In the genomic region with DNA sequence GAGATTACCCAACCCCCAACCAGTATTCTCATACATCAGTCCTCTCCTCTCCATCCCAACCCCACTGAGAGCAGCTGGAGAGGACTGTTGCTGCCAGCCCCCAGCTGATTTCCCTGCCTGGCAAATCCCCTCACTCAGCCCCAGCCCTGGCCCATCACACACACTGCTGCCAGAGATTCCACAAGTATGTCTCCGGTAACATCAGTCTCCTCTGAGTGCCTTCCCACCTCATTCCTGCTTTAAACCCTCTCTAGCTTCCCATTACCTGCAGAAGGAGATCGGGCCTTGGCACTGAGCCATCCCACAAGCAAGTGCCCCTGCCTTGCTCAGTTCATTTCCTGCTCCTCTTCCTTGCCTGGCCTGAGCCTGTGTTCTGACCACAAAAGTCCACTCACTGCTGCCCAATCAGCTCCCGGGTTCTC, we compare ENCODE assay signal across 10 cellular contexts. TPM values are rescaled to one million over a fixed set of nuclear protein-coding genes. Genes with fewer than 3 reads are reported as not detected.
DNase-seq lines count a peak whose midpoint lies in the region; ATAC-seq and TF ChIP-seq lines count a peak whose summit lies in the region.
"Had no signal": no experiment of that assay in that cellular context is flagged by ENCODE, and none has a peak within 500 bp of the region (broad histone marks: within the 10 kb centered on the region; RNA-seq: fewer than 3 reads in every experiment).

No MANE protein-coding gene starts in this region.

- TF ChIP-seq CTCF in BE2C (IDR thresholded peaks at IDR 0.05; ENCODE audit: low read depth, low read length), result no peak
- no peak for TF ChIP-seq CTCF in choroid plexus epithelial cell (conservative IDR thresholded peaks at IDR 0.05; ENCODE audit: low read depth, low read length)

- H3K4me1 Mint-ChIP-seq in naive B cell, result peaks cover 0 to 8% (median 6%) of the 10 kb centered on the region in 3 donors

- no peaks in the 10 kb centered on the region for H3K27me3 ChIP-seq in BE2C

- peaks cover 10% of the 10 kb centered on the region for H3K36me3 ChIP-seq in BE2C

- ATAC-seq in naive B cell (ENCODE audit: low read depth in 2 of 2) (no peak), GM21786 (IDR thresholded peaks at IDR 0.05; ENCODE audit: unreplicated experiment) (no peak)
- ATAC-seq: activated CD8-positive, alpha-beta memory T cell treated with anti-CD3 and anti-CD28 coated beads, Interleukin-2, amount 10 ng/mL, durations not matched to agents 7 days and 5 days had no signal

- H3K27me3 Mint-ChIP-seq in naive B cell, result no peaks in the 10 kb centered on the region
- H3K27me3 Mint-ChIP-seq: activated CD8-positive, alpha-beta memory T cell treated with anti-CD3 and anti-CD28 coated beads, Interleukin-2, amount 10 ng/mL, durations not matched to agents 7 days and 5 days had no signal

- peak overlapping the region in 1 of 8 donors; percentile 34 for H3K4me3 Mint-ChIP-seq in naive B cell
- H3K4me3 Mint-ChIP-seq: activated CD8-positive, alpha-beta memory T cell treated with anti-CD3 and anti-CD28 coated beads, Interleukin-2, amount 10 ng/mL, durations not matched to agents 7 days and 5 days had no signal

- peaks cover 24 to 49% of the 10 kb centered on the region in 2 donors for H3K36me3 Mint-ChIP-seq in naive B cell

- H3K9me3 ChIP-seq in BE2C, result no peaks in the 10 kb centered on the region

- DNase-seq in BE2C (peak; percentile 33), NCI-H187 treated with DMSO at 0.1 percent for 48 hours (lab: John Stamatoyannopoulos, UW) (peak; percentile 39), choroid plexus epithelial cell (ENCODE audit: low read depth) (peak; percentile 44), naive B cell (no peak), NCI-H2227 (lab: John Stamatoyannopoulos, UW; ENCODE audit: unreplicated experiment) (no peak), SHP77 treated with DMSO at 0.1 percent for 48 hours (lab: John Stamatoyannopoulos, UW) (no peak), erythroblast (lab: John Stamatoyannopoulos, UW) (no peak)
- DNase-seq: activated CD8-positive, alpha-beta memory T cell treated with anti-CD3 and anti-CD28 coated beads, Interleukin-2, amount 10 ng/mL, durations not matched to agents 7 days and 5 days; NCI-H1092 had no signal

- no peak for TF ChIP-seq POLR2A in erythroblast (IDR thresholded peaks at IDR 0.05; ENCODE audit: low read length)

- no peaks in the 10 kb centered on the region for H3K9me3 Mint-ChIP-seq in naive B cell

- H3K27ac Mint-ChIP-seq in naive B cell, result peak overlapping the region in 4 of 6 donors; percentile 42 to 89 (median 77)
- H3K27ac Mint-ChIP-seq: activated CD8-positive, alpha-beta memory T cell treated with anti-CD3 and anti-CD28 coated beads, Interleukin-2, amount 10 ng/mL, durations not matched to agents 7 days and 5 days had no signal

- peaks cover 38% of the 10 kb centered on the region for H3K4me1 ChIP-seq in BE2C

- H3K4me3 ChIP-seq in BE2C (ENCODE audit: low read depth, low read length), result no peak overlapping the region
- no peak overlapping the region for H3K4me3 ChIP-seq in choroid plexus epithelial cell (ENCODE audit: low read depth, low read length)

RNA-seq across cellular contexts. Expression of gene ZFP36L2, which starts 50.6 kb away (rescaled TPM):
- polyA plus RNA-seq in BE2C (2012; ENCODE audit: insufficient read depth, insufficient read length, low read depth), result 17.9 TPM
- polyA plus RNA-seq in naive B cell (ENCODE audit: low read depth in 6 of 6), result 100 to 1,000 TPM; 125 to 367 (median 188) TPM

Comparison
In these comparisons a context has a peak if more than half of its experiments do, and no peak if none do; other contexts are left out.
1. DNase-seq: peak in BE2C (single experiment), NCI-H187 treated with DMSO at 0.1 percent for 48 hours (single experiment) and choroid plexus epithelial cell (single experiment); none in naive B cell (single experiment), NCI-H2227 (single experiment), SHP77 treated with DMSO at 0.1 percent for 48 hours (single experiment) and erythroblast (0 of 2).